Comparison of ENCODE assay signal across 29 cellular contexts in genomic region chr11:12936200-12936599, GRCh38.
"Had no signal": no experiment of that assay in that cellular context is flagged by ENCODE, and none has a peak within 500 bp of the region (broad histone marks: within the 10 kb centered on the region; RNA-seq: fewer than 3 reads in every experiment).

No MANE protein-coding gene starts in this region.

- H3K9me3 Mint-ChIP-seq: activated CD4-positive, alpha-beta memory T cell treated with anti-CD3 and anti-CD28 coated beads for 36 hours; activated CD4-positive, alpha-beta T cell treated with anti-CD3 and anti-CD28 coated beads, Interleukin-2, amount 10 ng/mL, durations not matched to agents 7 days and 5 days; activated naive CD4-positive, alpha-beta T cell treated with anti-CD3 and anti-CD28 coated beads, Interleukin-2, amount 10 ng/mL, durations not matched to agents 7 days and 5 days; activated naive CD8-positive, alpha-beta T cell treated with anti-CD3 and anti-CD28 coated beads for 36 hours; activated T-helper 17 cell treated with anti-CD3 and anti-CD28 coated beads, Interleukin-2, amount 50 U/mL, for 72 hours; T-cell had no signal

- H3K27me3 ChIP-seq: MG63 had no signal

- H3K4me3 ChIP-seq: MG63, SK-N-MC had no signal

- H3K9me3 ChIP-seq: MG63 had no signal

- H3K4me1 Mint-ChIP-seq: activated CD4-positive, alpha-beta T cell treated with anti-CD3 and anti-CD28 coated beads, Interleukin-2, amount 10 ng/mL, durations not matched to agents 7 days and 5 days; activated naive CD4-positive, alpha-beta T cell treated with anti-CD3 and anti-CD28 coated beads, Interleukin-2, amount 10 ng/mL, durations not matched to agents 7 days and 5 days; activated naive CD8-positive, alpha-beta T cell treated with anti-CD3 and anti-CD28 coated beads for 36 hours; activated T-helper 17 cell treated with anti-CD3 and anti-CD28 coated beads, Interleukin-2, amount 50 U/mL, for 72 hours; T-cell had no signal

- FAIRE-seq: TTC549 had no signal

- ATAC-seq: activated T-helper 17 cell treated with anti-CD3 and anti-CD28 coated beads, Interleukin-2, amount 50 U/mL, for 72 hours; Panc1; Right ventricle myocardium inferior; T-cell had no signal

- DNase-seq: activated CD4-positive, alpha-beta memory T cell treated with anti-CD3 and anti-CD28 coated beads for 36 hours; activated CD4-positive, alpha-beta T cell treated with anti-CD3 and anti-CD28 coated beads, Interleukin-2, amount 10 ng/mL, durations not matched to agents 7 days and 5 days; activated CD4-positive, CD25-positive, alpha-beta regulatory T cell; activated CD8-positive, alpha-beta memory T cell treated with anti-CD3 and anti-CD28 coated beads for 24 hours; activated gamma-delta T cell; activated naive CD4-positive, alpha-beta T cell treated with anti-CD3 and anti-CD28 coated beads, Interleukin-2, amount 10 ng/mL, durations not matched to agents 7 days and 5 days; activated naive CD8-positive, alpha-beta T cell treated with anti-CD3 and anti-CD28 coated beads for 36 hours; activated T-cell treated with anti-CD3 and anti-CD28 coated beads, Interleukin-2, amount 50 U/mL, for 48 hours; anterior cingulate cortex; cerebellar nuclear complex; MG63; MV-4-11; NCI-H1092 treated with DMSO at 0.1 percent for 48 hours; NCI-H1436; NCI-H1694 treated with DMSO at 0.1 percent for 48 hours; NCI-H2029 treated with DMSO at 0.1 percent for 48 hours; NCI-H510A treated with DMSO at 0.1 percent for 48 hours; NCI-H69; NK-92 treated with Interleukin-12 subunit alpha and Interleukin-12 subunit beta, amount 100 ng/mL, for 24 hours; OCI-M1; RPMI8226; T-cell; T-helper 2 cell; T1000 had no signal

- H3K36me3 Mint-ChIP-seq: activated CD4-positive, alpha-beta memory T cell treated with anti-CD3 and anti-CD28 coated beads for 36 hours; activated naive CD4-positive, alpha-beta T cell treated with anti-CD3 and anti-CD28 coated beads, Interleukin-2, amount 10 ng/mL, durations not matched to agents 7 days and 5 days; activated naive CD8-positive, alpha-beta T cell treated with anti-CD3 and anti-CD28 coated beads for 36 hours; T-cell had no signal

- H3K27ac ChIP-seq: SK-N-MC had no signal

- H3K4me3 Mint-ChIP-seq: activated CD4-positive, alpha-beta memory T cell treated with anti-CD3 and anti-CD28 coated beads for 36 hours; activated CD4-positive, alpha-beta T cell treated with anti-CD3 and anti-CD28 coated beads, Interleukin-2, amount 10 ng/mL, durations not matched to agents 7 days and 5 days; activated naive CD4-positive, alpha-beta T cell treated with anti-CD3 and anti-CD28 coated beads, Interleukin-2, amount 10 ng/mL, durations not matched to agents 7 days and 5 days; activated naive CD8-positive, alpha-beta T cell treated with anti-CD3 and anti-CD28 coated beads for 36 hours; activated T-helper 17 cell treated with anti-CD3 and anti-CD28 coated beads, Interleukin-2, amount 50 U/mL, for 72 hours; T-cell had no signal

- H3K27ac Mint-ChIP-seq: activated CD4-positive, alpha-beta memory T cell treated with anti-CD3 and anti-CD28 coated beads for 36 hours; activated CD4-positive, alpha-beta T cell treated with anti-CD3 and anti-CD28 coated beads, Interleukin-2, amount 10 ng/mL, durations not matched to agents 7 days and 5 days; activated naive CD4-positive, alpha-beta T cell treated with anti-CD3 and anti-CD28 coated beads, Interleukin-2, amount 10 ng/mL, durations not matched to agents 7 days and 5 days; activated naive CD8-positive, alpha-beta T cell treated with anti-CD3 and anti-CD28 coated beads for 36 hours; activated T-helper 17 cell treated with anti-CD3 and anti-CD28 coated beads, Interleukin-2, amount 50 U/mL, for 72 hours; T-cell had no signal
